Comparison of ENCODE assay signal across 1 cellular context in the genomic region with DNA sequence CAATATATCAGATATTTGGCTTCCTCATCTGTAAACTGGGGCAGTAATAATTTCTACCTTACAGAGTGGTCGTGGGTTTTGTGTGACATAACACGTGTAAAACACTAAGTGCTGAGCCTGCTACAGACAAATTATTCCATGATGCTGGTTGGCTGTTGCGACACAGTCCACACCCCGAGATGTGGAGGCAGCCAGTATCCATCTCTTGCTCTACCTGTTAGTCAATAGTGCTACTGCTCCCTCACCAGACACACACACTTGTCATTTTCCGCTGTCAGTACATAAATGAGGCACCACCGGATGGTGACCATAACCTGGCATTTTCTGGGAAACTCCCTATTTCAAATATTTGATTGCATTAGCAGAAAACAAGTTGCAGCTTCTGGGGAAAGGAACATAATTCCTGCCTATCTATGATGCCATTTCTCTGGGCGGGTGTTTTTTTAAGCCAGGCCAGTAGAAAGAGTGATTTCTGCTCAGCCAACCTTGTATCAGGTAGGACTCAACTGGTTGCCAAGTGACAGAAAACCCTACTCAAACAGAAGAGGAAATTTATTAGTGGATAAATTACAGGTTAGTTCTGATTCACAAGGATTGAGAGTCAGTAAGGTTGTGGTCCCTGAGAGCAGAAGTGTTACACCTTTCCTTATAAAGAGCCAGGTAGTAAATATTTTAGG.
TF ChIP-seq lines count a peak whose summit lies in the region.

No MANE protein-coding gene starts in this region.

TF ChIP-seq in WTC11, 78 proteins besides CTCF, POLR2A, EP300 and RAD21 (continued from another document):
- TF ChIP-seq, protein P1, sequence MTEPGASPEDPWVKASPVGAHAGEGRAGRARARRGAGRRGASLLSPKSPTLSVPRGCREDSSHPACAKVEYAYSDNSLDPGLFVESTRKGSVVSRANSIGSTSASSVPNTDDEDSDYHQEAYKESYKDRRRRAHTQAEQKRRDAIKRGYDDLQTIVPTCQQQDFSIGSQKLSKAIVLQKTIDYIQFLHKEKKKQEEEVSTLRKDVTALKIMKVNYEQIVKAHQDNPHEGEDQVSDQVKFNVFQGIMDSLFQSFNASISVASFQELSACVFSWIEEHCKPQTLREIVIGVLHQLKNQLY (CRISPR knock-in tag; IDR thresholded peaks at IDR 0.05): no peak
- TF ChIP-seq SP1 (CRISPR knock-in tag; conservative IDR thresholded peaks at IDR 0.05): no peak
